ENCODE assay signal across 35 cellular contexts in the genomic region with DNA sequence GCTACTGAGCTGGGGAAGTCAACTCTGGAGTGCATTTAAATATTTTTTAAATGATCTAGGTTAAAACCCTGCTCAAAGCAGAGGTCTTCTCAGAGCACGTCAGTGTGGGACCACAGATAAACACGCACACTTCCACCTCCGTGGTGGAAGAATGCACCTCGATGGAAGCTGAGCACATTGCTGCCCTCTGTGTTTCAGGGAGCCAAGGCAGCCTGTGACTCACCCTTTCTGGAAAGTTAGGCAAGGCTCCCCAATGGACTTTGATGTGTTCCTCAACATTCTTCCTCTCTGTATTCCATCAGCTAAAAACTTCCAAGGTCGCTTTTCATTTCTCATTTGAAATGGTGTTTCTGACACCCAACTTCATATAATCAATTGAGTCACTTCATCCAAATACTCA.
"Had no signal": no experiment of that assay in that cellular context is flagged by ENCODE, and none has a peak within 500 bp of the region (broad histone marks: within the 10 kb centered on the region; RNA-seq: fewer than 3 reads in every experiment).

No MANE protein-coding gene starts in this region.

- H3K36me3 ChIP-seq: cardiac muscle cell, Peyer's patch had no signal

- H3K27ac ChIP-seq: cardiac muscle cell, Peyer's patch, RWPE1, VCaP had no signal

- H3K4me1 ChIP-seq: Peyer's patch had no signal

- H3K9me3 ChIP-seq: Peyer's patch had no signal

- H3K4me3 ChIP-seq: cardiac muscle cell, Peyer's patch had no signal

- DNase-seq: activated B cell treated with CpG ODN at 0.5 μM for 24 hours; activated CD4-positive, alpha-beta memory T cell treated with anti-CD3 and anti-CD28 coated beads for 36 hours; activated CD4-positive, alpha-beta T cell treated with anti-CD3 and anti-CD28 coated beads for 4 hours; activated CD4-positive, alpha-beta T cell treated with anti-CD3 and anti-CD28 coated beads, Interleukin-2, amount 50 U/mL, for 1 hour; activated CD4-positive, CD25-positive, alpha-beta regulatory T cell treated with anti-CD3 and anti-CD28 coated beads, Interleukin-2, amount 50 U/mL, for 72 hours; activated CD8-positive, alpha-beta memory T cell treated with anti-CD3 and anti-CD28 coated beads, Interleukin-2, amount 10 ng/mL, durations not matched to agents 7 days and 5 days; activated CD8-positive, alpha-beta memory T cell treated with anti-CD3 and anti-CD28 coated beads, Interleukin-2, amount 50 U/mL, for 48 hours; activated effector memory CD4-positive, alpha-beta T cell treated with Interleukin-2 at 50 U/mL for 16 hours; activated naive CD4-positive, alpha-beta T cell treated with anti-CD3 and anti-CD28 coated beads, Interleukin-2, amount 10 ng/mL, durations not matched to agents 7 days and 5 days; activated naive CD8-positive, alpha-beta T cell treated with anti-CD3 and anti-CD28 coated beads, Interleukin-2, amount 50 U/mL, for 24 hours; activated T-cell treated with anti-CD3 and anti-CD28 coated beads, Interleukin-2, amount 50 U/mL, for 48 hours; anterior cingulate cortex; Kasumi-1; KG1; MM.1S; MV-4-11; NCI-H1092; NCI-H1436 treated with DMSO at 0.1 percent for 48 hours; NCI-H1694 treated with DMSO at 0.1 percent for 48 hours; NCI-H2029; NCI-H345; NCI-H526; NCI-H748 treated with DMSO at 0.1 percent for 48 hours; NK-92 treated with Interleukin-12 subunit alpha and Interleukin-12 subunit beta, amount 100 ng/mL, for 24 hours; PC-3; Peyer's patch; SIG-M5; SW 1271; T-helper 1 cell; T-helper 2 cell; T-helper 9 cell had no signal

- ATAC-seq: activated CD8-positive, alpha-beta memory T cell treated with anti-CD3 and anti-CD28 coated beads, Interleukin-2, amount 10 ng/mL, durations not matched to agents 7 days and 5 days; activated naive CD8-positive, alpha-beta T cell treated with anti-CD3 and anti-CD28 coated beads, Interleukin-2, amount 50 U/mL, for 24 hours; PC-3; Right ventricle myocardium inferior had no signal

- H3K27me3 ChIP-seq: cardiac muscle cell, Peyer's patch had no signal
